In the genomic region with DNA sequence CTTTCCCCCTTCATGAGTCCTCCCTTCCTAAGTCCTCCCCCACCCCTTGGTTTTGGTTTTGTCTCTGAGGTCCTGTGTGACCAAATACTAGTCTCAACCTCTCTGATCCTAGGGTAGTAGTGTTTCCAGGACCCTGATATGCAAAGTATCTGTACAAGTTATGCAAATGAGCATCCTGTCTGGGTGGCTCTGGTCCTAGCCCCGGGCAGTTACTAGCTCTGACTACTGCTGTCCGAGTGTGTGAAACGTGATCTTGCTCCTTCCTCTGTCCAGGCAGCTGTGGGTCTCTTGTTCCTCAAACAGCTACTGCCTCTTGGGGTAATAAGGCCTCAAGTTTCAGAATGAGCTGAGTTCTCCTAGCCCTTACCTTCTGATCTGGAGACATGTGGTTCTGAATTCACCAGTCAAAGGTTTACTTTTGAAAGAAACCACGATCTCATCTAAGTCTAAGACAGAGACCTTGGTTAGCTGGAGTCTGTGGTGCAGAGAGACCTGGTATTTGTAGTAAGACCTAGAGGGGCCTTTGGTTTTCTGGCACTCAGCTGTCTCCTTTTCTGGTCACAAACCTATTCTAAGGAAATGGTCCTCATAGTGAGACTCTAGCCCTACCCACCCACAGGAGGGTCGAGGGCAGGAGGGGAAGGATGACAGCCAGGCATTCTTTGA, we compare ENCODE assay signal across 1 cellular context.
TF ChIP-seq lines count a peak whose summit lies in the region.

No MANE protein-coding gene starts in this region.

TF ChIP-seq in H1, 55 proteins besides CTCF, POLR2A, EP300 and RAD21:
- TF ChIP-seq KDM1A (IDR thresholded peaks at IDR 0.05; ENCODE audit: borderline replicate concordance, low read length) (peak; percentile 16; the same call in 1 of the 2 replicates), CHD2 (IDR thresholded peaks at IDR 0.05; ENCODE audit: low read length) (no peak)
